In the genomic region with DNA sequence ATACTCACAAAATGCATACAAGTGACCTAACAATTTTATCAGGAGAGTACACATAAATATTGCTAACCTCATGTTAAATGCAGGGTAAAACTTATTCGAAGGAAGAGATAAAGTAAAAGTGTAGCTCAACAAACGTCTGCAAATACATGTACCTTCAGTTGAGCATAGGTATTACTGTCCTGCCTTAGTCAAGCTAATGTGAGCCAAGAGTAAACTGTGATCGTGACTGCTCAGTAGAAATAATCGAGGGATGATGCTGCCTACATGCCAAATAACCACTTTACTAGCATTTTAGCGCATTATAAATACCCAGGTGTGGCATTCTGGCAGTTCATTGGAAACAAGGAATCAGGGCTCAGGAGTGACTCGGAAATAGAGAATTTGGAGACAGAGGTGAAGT, we compare ENCODE assay signal across 8 cellular contexts.
"Had no signal": no experiment of that assay in that cellular context is flagged by ENCODE, and none has a peak within 500 bp of the region (broad histone marks: within the 10 kb centered on the region; RNA-seq: fewer than 3 reads in every experiment).

No MANE protein-coding gene starts in this region.

- DNase-seq: GM23248, H9, HCEC 1CT, IMR-90 had no signal

- ATAC-seq: K562 had no signal

- H3K9ac ChIP-seq: GM23248 had no signal

- H3K4me3 Mint-ChIP-seq: H9 had no signal

- H3K4me1 Mint-ChIP-seq: H9 had no signal

- H3K27ac Mint-ChIP-seq: H9 had no signal

- FAIRE-seq: H1, H54, HTR-8/SVneo, K562 had no signal

- H3K9me3 Mint-ChIP-seq: H9 had no signal

- H3K4me3 ChIP-seq: GM23248, K562 had no signal

- H2AFZ ChIP-seq: GM23248 had no signal

- H3K27ac ChIP-seq: GM23248 had no signal
